Comparison of ENCODE assay signal across 8 cellular contexts in the genomic region with DNA sequence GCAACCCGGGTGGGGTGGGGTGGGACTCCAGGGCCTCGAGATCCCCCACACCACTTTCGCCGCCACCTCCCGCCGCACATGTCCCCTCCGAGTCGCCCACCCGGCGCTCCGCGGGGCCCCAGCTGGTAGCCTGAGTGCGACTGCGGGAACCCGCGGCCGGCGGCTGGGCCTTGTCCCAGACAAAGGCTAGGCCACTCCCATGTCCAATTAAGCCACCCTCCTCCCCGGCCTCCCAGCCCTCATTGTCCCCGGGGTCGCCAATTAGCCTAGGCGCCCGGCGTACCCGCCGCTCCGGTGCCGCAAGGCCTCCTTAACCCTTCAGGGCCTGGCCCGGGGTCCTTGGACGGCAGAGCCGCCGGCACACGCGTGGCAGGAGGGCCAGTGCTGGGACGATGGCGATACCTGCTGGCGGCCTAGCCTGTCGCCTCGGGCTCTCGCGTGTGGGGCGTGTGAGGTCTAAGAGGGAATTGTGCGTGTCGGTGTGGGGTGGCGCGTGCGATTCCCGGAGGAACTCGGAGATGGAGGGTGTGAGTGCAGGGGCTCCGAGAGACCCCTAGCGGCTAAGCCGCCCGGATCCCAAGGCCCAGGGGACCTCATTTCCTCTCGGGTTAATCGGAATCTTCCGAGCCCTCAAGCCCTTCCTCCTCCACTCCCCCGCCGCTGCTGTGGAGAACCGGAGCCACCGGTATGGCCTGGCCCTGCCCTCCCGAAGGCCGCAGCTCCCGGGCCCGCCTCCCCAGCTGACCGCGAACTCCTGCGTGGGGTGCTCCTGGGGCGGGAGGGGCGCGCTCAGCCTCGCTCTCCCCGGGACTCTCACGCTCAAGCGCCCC. TPM values are rescaled to one million over a fixed set of nuclear protein-coding genes. Genes with fewer than 3 reads are reported as not detected.
A peak's percentile ranks its signal among the peaks of the same experiment; 100 is the strongest.
DNase-seq lines count a peak whose midpoint lies in the region; ATAC-seq and TF ChIP-seq lines count a peak whose summit lies in the region.

No MANE protein-coding gene starts in this region.

- H3K9ac ChIP-seq in iPS-20b (ENCODE audit: low read depth, low read length) (no peak overlapping the region), skeletal muscle satellite cell (ENCODE audit: low read depth, low read length) (peak overlapping the region; percentile 90)

- ATAC-seq in HG02610 (IDR thresholded peaks at IDR 0.05; ENCODE audit: unreplicated experiment): no peak
- no peak for ATAC-seq in HG03135 (IDR thresholded peaks at IDR 0.05; ENCODE audit: unreplicated experiment)

- H3K27me3 ChIP-seq in iPS-20b (ENCODE audit: insufficient read depth, low read length) (peaks cover 100% of the 10 kb centered on the region), skeletal muscle satellite cell (ENCODE audit: control insufficient read depth, insufficient read depth, low read length) (no peaks in the 10 kb centered on the region)

- H3K4me1 ChIP-seq in iPS-20b (ENCODE audit: insufficient read depth, low read length) (no peaks in the 10 kb centered on the region; the same call in 1 of the 2 replicates), skeletal muscle satellite cell (ENCODE audit: control insufficient read depth, insufficient read depth, low read length) (peaks cover 30% of the 10 kb centered on the region)

- in situ Hi-C loops in ACHN (cut with HindIII; ENCODE audit: low pct_ligation_motif_present, low pct_unique_long_range_greater_than_20kb, low sequenced_read_pairs) (no loop called here), astrocyte of the cerebellum (cut with HindIII; ENCODE audit: low sequenced_read_pairs) (no loop called here)

- H3K36me3 ChIP-seq in iPS-20b (ENCODE audit: insufficient read depth, low read depth, low read length): no peaks in the 10 kb centered on the region
- peaks cover 16% of the 10 kb centered on the region for H3K36me3 ChIP-seq in skeletal muscle satellite cell (ENCODE audit: insufficient read depth, low read length)

- TF ChIP-seq CTCF in GM12872 (IDR thresholded peaks at IDR 0.05; ENCODE audit: insufficient read depth, low read depth, low read length) (peak; percentile 20; the same call in 2 of the 3 replicates), astrocyte of the cerebellum (IDR thresholded peaks at IDR 0.05; ENCODE audit: low read depth, low read length, missing control alignments) (peak; percentile 31)

- DNase-seq in ACHN (peak; percentile 78), NCI-H2227 treated with DMSO at 0.1 percent for 48 hours (lab: John Stamatoyannopoulos, UW) (peak; percentile 52), astrocyte of the cerebellum (ENCODE audit: low read depth) (no peak)

- H3K4me2 ChIP-seq in skeletal muscle satellite cell (ENCODE audit: low read length): peak overlapping the region; percentile 99

- H3K4me3 ChIP-seq in astrocyte of the cerebellum (ENCODE audit: low read depth, low read length) (peak overlapping the region; percentile 48), iPS-20b (ENCODE audit: low read length) (peak overlapping the region; percentile 64), skeletal muscle satellite cell (ENCODE audit: low read length) (peak overlapping the region; percentile 86)

- H3K27ac ChIP-seq in iPS-20b (ENCODE audit: low read length): no peak overlapping the region

- no peaks in the 10 kb centered on the region; the same call in 1 of the 2 replicates for H3K9me3 ChIP-seq in iPS-20b (ENCODE audit: insufficient read depth, low read depth, low read length)
- H3K9me3 ChIP-seq in skeletal muscle satellite cell (replicated peaks; ENCODE audit: low read length): no peaks in the 10 kb centered on the region

RNA-seq across cellular contexts. Expression of gene TBX2, which starts 11.7 kb away (rescaled TPM):
- total RNA-seq in skeletal muscle satellite cell (2012; rRNA removed): 32.4 and 33.0 TPM in 2 replicates

RNA-seq across cellular contexts. Expression of gene TBX4, which starts 40.9 kb away (rescaled TPM):
- under 0.01 and 0.51 TPM in 2 replicates for total RNA-seq in skeletal muscle satellite cell (2012; rRNA removed)
